31 cellular contexts compared by ENCODE assay signal in the genomic region with DNA sequence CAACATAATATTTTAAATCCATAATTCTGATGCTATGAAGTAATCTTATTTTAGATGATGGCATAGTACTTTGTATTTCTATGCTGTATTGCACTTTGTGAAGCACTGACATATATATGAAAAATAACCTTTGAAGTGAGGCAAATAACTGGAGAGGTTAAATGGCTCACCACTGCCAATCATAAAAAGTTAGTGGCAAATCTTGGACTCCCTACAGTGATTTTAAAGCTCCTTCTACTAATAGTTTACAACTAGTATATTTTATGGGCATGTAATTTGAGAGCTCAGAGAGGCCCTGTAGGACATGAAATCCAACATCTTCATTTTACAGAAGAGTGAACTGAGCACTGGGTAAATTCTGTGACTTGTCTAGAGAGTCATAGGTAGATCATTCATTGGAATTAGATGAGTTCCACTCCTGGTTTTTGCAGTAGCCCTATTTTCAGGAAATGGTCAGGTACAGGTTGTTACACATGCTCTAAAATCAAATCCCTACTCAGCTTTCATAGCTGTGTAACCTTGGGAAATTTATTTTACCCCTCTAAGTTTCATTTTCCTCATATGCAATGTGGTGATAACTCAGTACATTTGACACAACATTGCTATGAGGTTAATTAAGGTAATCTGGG. TPM values are rescaled to one million over a fixed set of nuclear protein-coding genes. Genes with fewer than 3 reads are reported as not detected.
"Had no signal": no experiment of that assay in that cellular context is flagged by ENCODE, and none has a peak within 500 bp of the region (broad histone marks: within the 10 kb centered on the region; RNA-seq: fewer than 3 reads in every experiment).

No MANE protein-coding gene starts in this region.

- H3K27ac ChIP-seq: dorsolateral prefrontal cortex, epithelial cell of prostate, gastrocnemius medialis, left ventricle myocardium inferior, lower lobe of right lung, parathyroid adenoma, prostate gland, right atrium auricular region, sigmoid colon, stomach, thyroid gland had no signal

- H3K79me2 ChIP-seq: parathyroid adenoma had no signal

- H3K4me1 Mint-ChIP-seq: natural killer cell; stimulated activated effector memory CD8-positive, alpha-beta T cell treated with anti-CD3 and anti-CD28 coated beads, Interleukin-12 subunit alpha, Interleukin-12 subunit beta, amount 100 ng/mL, for 72 hours had no signal

- H3K9ac ChIP-seq: parathyroid adenoma had no signal

- H3K4me3 ChIP-seq: dorsolateral prefrontal cortex, gastrocnemius medialis, left ventricle myocardium inferior, lower lobe of right lung, prostate gland, right atrium auricular region, sigmoid colon, stomach, thyroid gland had no signal

- H3K36me3 Mint-ChIP-seq: natural killer cell; stimulated activated effector memory CD8-positive, alpha-beta T cell treated with anti-CD3 and anti-CD28 coated beads, Interleukin-12 subunit alpha, Interleukin-12 subunit beta, amount 100 ng/mL, for 72 hours; type B pancreatic cell had no signal

- H3K27me3 ChIP-seq: dorsolateral prefrontal cortex, gastrocnemius medialis, right atrium auricular region, sigmoid colon, stomach, thyroid gland had no signal

- H3K9me3 Mint-ChIP-seq: stimulated activated effector memory CD8-positive, alpha-beta T cell treated with anti-CD3 and anti-CD28 coated beads, Interleukin-12 subunit alpha, Interleukin-12 subunit beta, amount 100 ng/mL, for 72 hours; type B pancreatic cell had no signal

- H3K27ac Mint-ChIP-seq: endodermal cell; natural killer cell; stimulated activated effector memory CD8-positive, alpha-beta T cell treated with anti-CD3 and anti-CD28 coated beads, Interleukin-12 subunit alpha, Interleukin-12 subunit beta, amount 100 ng/mL, for 72 hours; type B pancreatic cell had no signal

- H3K4me1 ChIP-seq: gastrocnemius medialis, left ventricle myocardium inferior, parathyroid adenoma, prostate gland, right atrium auricular region, sigmoid colon, thyroid gland had no signal

- H3K4me3 Mint-ChIP-seq: endodermal cell; natural killer cell; stimulated activated effector memory CD8-positive, alpha-beta T cell treated with anti-CD3 and anti-CD28 coated beads, Interleukin-12 subunit alpha, Interleukin-12 subunit beta, amount 100 ng/mL, for 72 hours; type B pancreatic cell had no signal

- ATAC-seq: esophagus mucosa; gastrocnemius medialis; lower lobe of right lung; natural killer cell; stimulated activated effector memory CD8-positive, alpha-beta T cell treated with anti-CD3 and anti-CD28 coated beads, Interleukin-12 subunit alpha, Interleukin-12 subunit beta, amount 100 ng/mL, for 72 hours had no signal

- H3K9me3 ChIP-seq: gastrocnemius medialis, left ventricle myocardium inferior, lower lobe of right lung, prostate gland, right atrium auricular region, sigmoid colon, stomach, thyroid gland had no signal

- H3K27me3 Mint-ChIP-seq: type B pancreatic cell had no signal

- DNase-seq: cerebellar nuclear complex; dorsolateral prefrontal cortex; effector CD4-positive, alpha-beta T cell; endodermal cell; foreskin fibroblast; gastrocnemius medialis; head of caudate nucleus; kidney; left ventricle myocardium inferior; lower lobe of right lung; natural killer cell; sigmoid colon; stimulated activated CD4-positive, alpha-beta T cell treated with anti-CD3 and anti-CD28 coated beads, Interleukin-2, amount 100 ng/mL, for 24 hours; stimulated activated CD4-positive, alpha-beta T cell treated with anti-CD3 and anti-CD28 coated beads, Interleukin-4, amount 100 ng/mL, for 24 hours; stimulated activated naive CD4-positive, alpha-beta T cell treated with Interleukin-2 at 50 U/mL for 16 hours; stomach; thyroid gland had no signal

- H3K36me3 ChIP-seq: gastrocnemius medialis, left ventricle myocardium inferior, lower lobe of right lung, prostate gland, right atrium auricular region, sigmoid colon, stomach, thyroid gland had no signal

- H2AFZ ChIP-seq: parathyroid adenoma had no signal

RNA-seq across cellular contexts. Expression of a gene that starts 0.8 kb away (rescaled TPM):
- total RNA-seq: dorsolateral prefrontal cortex, glomerular endothelial cell, left ventricle myocardium inferior, mononuclear cell, natural killer cell, omental fat pad, right atrium auricular region, sigmoid colon, skeletal muscle tissue, subcutaneous adipose tissue, temporal lobe, thyroid gland had no signal
- polyA plus RNA-seq: neural cell, sigmoid colon had no signal
